In the genomic region with DNA sequence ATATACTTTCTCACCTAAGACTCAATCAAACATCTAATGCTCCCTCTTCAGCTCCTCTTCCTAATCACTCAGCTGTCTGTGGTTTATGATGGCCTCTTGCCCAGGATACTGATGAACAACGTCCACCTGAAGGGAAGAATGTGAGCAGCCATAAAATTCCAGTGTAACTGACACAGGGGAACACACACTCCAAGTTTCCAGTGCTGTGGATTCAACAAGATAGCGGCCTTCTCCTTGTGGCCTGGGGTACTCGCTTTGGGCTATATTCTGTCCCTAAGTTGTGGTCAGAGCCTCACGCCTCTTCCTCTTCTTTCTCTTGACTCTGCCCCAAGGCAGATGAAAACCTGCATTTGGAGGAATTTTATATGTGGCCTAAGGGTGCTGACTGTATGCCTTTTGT, we compare ENCODE assay signal across 1 cellular context.
TF ChIP-seq lines count a peak whose summit lies in the region.

No MANE protein-coding gene starts in this region.

TF ChIP-seq in GM23338, 12 proteins besides CTCF, POLR2A, EP300 and RAD21 (continued from another document):
- no peak for TF ChIP-seq CREB1 (CRISPR knock-in tag; IDR thresholded peaks at IDR 0.05; ENCODE audit: low read depth)
TF ChIP-seq in GM23338: peak in this region for 0.
